17 cellular contexts compared by ENCODE assay signal in genomic region chr1:224526771-224527170, GRCh38.
DNase-seq lines count a peak whose midpoint lies in the region; ATAC-seq and TF ChIP-seq lines count a peak whose summit lies in the region.
"Had no signal": no experiment of that assay in that cellular context is flagged by ENCODE, and none has a peak within 500 bp of the region (broad histone marks: within the 10 kb centered on the region; RNA-seq: fewer than 3 reads in every experiment).

No MANE protein-coding gene starts in this region.

- TF ChIP-seq CTCF in psoas muscle (IDR thresholded peaks at IDR 0.05) = no peak
- TF ChIP-seq CTCF in mesothelial cell of epicardium (IDR thresholded peaks at IDR 0.05; ENCODE audit: unreplicated experiment) = no peak

- no peaks in the 10 kb centered on the region for H3K27me3 Mint-ChIP-seq in mesothelial cell of epicardium (ENCODE audit: low read depth)

- H3K9me3 ChIP-seq in psoas muscle = no peaks in the 10 kb centered on the region
- H3K9me3 ChIP-seq: HAP-1 had no signal

- DNase-seq in DMS 273 (lab: John Stamatoyannopoulos, UW; ENCODE audit: unreplicated experiment) (peak; percentile 93), NCI-H1694 (lab: John Stamatoyannopoulos, UW) (peak; percentile 69), NCI-H82 treated with DMSO at 0.1 percent for 48 hours (lab: John Stamatoyannopoulos, UW; ENCODE audit: unreplicated experiment) (peak; percentile 55), psoas muscle (no peak), UCSD-AML1 (lab: John Stamatoyannopoulos, UW; ENCODE audit: unreplicated experiment) (no peak), hypothalamus (lab: John Stamatoyannopoulos, UW) (no peak), mesothelial cell of epicardium (ENCODE audit: low spot score in 2 of 2, unreplicated experiment in 2 of 2) (no peak)
- DNase-seq: Calu3, HFFc6, MM.1S, NCI-H1417, NCI-H187, NCI-H2081 treated with DMSO at 0.1 percent for 48 hours, SIG-M5 had no signal

- intact Hi-C loops in psoas muscle (cut with DNase I) = no loop called here

- 66 to 74% (median 73%) methylated on average over 10 of the region's 10 CpGs for WGBS in psoas muscle, 3 donors

- H3K9me3 Mint-ChIP-seq in mesothelial cell of epicardium = no peaks in the 10 kb centered on the region
- H3K9me3 Mint-ChIP-seq: HFFc6 had no signal

- H3K4me1 ChIP-seq in psoas muscle = peaks cover 4% of the 10 kb centered on the region

- H3K27ac ChIP-seq in psoas muscle = no peak overlapping the region
- H3K27ac ChIP-seq: KMS-11, SK-N-MC had no signal

- no peak overlapping the region for H3K27ac Mint-ChIP-seq in mesothelial cell of epicardium

- no peak overlapping the region for H3K4me3 ChIP-seq in psoas muscle
- H3K4me3 ChIP-seq: HAP-1, SK-N-MC had no signal

- no peaks in the 10 kb centered on the region for H3K36me3 Mint-ChIP-seq in mesothelial cell of epicardium

- no peaks in the 10 kb centered on the region for H3K27me3 ChIP-seq in psoas muscle (ENCODE audit: insufficient read depth in 3 of 3, low read length in 2 of 3)

- H3K4me1 Mint-ChIP-seq in mesothelial cell of epicardium = no peaks in the 10 kb centered on the region

- H3K36me3 ChIP-seq in psoas muscle (ENCODE audit: insufficient read depth in 1 of 2, low read depth in 1 of 2) = no peaks in the 10 kb centered on the region
- H3K36me3 ChIP-seq: HAP-1 had no signal

- peak in 3 of 4 donors; percentile 26 to 54 (median 47) for ATAC-seq in psoas muscle

- H3K4me3 Mint-ChIP-seq in mesothelial cell of epicardium = no peak overlapping the region
- H3K4me3 Mint-ChIP-seq: HFFc6 had no signal

Comparison
In these comparisons a context has a peak if more than half of its experiments do, and no peak if none do; other contexts are left out.
1. DNase-seq: peak in DMS 273 (single experiment), NCI-H1694 (single experiment) and NCI-H82 treated with DMSO at 0.1 percent for 48 hours (single experiment); none in psoas muscle (0 of 2), UCSD-AML1 (single experiment), hypothalamus (0 of 51) and mesothelial cell of epicardium (0 of 2).